ENCODE assay signal across 9 cellular contexts in the genomic region with DNA sequence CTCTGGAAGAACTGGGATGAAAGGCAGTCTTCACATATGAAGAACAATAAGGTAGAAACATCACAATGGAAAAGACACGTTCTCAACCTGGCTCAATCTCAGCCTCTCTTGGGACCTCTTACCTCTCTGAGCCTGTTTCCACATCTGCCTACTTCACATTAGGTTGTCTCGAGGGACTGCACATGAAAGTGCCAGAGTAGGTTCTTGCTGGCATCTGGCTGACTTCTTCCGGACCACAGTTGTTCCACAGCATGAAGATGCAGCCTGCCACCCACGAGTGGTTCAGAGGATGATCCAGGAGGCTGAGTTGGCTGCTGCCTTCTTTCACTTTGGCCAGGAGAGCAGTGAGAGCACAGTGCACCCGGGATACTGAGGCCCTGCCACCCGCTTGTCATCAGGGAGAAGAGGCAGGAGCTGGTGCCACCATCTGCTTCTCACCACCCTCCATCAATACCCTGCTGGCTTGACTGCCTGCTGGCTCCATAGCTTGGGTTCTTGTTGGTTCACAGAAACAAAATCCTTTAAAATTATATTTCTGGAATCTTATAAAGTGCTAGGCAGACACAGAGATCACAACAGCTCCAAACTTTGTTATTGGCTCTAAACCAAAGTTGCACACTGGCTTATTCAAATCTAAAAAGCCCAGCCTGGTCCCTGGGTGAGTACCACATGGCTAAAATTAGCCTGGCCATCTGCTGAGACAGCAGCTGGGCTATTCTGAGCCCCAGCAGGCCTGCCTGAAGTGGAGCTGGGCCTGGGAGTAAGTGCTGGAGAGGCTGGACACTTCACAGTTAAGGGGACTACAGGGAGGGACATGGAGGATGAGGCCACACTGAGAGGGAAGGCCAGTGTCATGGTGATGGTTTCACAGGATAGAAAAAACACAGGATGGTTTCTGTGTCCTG. TPM values are rescaled to one million over a fixed set of nuclear protein-coding genes. Genes with fewer than 3 reads are reported as not detected.
DNase-seq lines count a peak whose midpoint lies in the region; ATAC-seq and TF ChIP-seq lines count a peak whose summit lies in the region.
"Had no signal": no experiment of that assay in that cellular context is flagged by ENCODE, and none has a peak within 500 bp of the region (broad histone marks: within the 10 kb centered on the region; RNA-seq: fewer than 3 reads in every experiment).

No MANE protein-coding gene starts in this region.

- H3K79me2 ChIP-seq in GM23338 (replicated peaks; ENCODE audit: insufficient read depth) (no peaks in the 10 kb centered on the region), OCI-LY7 (ENCODE audit: insufficient read depth, low read depth, low read length) (no peaks in the 10 kb centered on the region; the same call in 1 of the 2 replicates)

- no peak overlapping the region for H3K4ac ChIP-seq in mesenchymal stem cell (ENCODE audit: low read depth in 1 of 2, low read length in 2 of 2)

- H3K4me1 ChIP-seq in GM23338 (ENCODE audit: insufficient read depth), result no peaks in the 10 kb centered on the region; the same call in 1 of the 2 replicates
- H3K4me1 ChIP-seq in OCI-LY7 (ENCODE audit: insufficient read depth, low read length, poor library complexity, severe bottlenecking), result peaks cover 76% of the 10 kb centered on the region
- H3K4me1 ChIP-seq in mesenchymal stem cell (ENCODE audit: control insufficient read depth, insufficient read depth, low read depth, low read length), result no peaks in the 10 kb centered on the region
- H3K4me1 ChIP-seq in colonic mucosa, result no peaks in the 10 kb centered on the region

- H3K27me3 Mint-ChIP-seq in GM23338 (ENCODE audit: insufficient read depth, low read depth, poor library complexity), result peaks cover 2% of the 10 kb centered on the region
- no peaks in the 10 kb centered on the region for H3K27me3 Mint-ChIP-seq in activated CD4-positive, alpha-beta memory T cell treated with anti-CD3 and anti-CD28 coated beads, Interleukin-2, amount 10 ng/mL, durations not matched to agents 7 days and 5 days

- peaks cover 8% of the 10 kb centered on the region; the same call in 1 of the 2 replicates for H4K20me1 ChIP-seq in GM23338 (replicated peaks; ENCODE audit: insufficient read depth)
- no peaks in the 10 kb centered on the region for H4K20me1 ChIP-seq in OCI-LY7 (ENCODE audit: insufficient read depth, low read length)

- H3K4me1 Mint-ChIP-seq in GM23338, result peaks cover 11% of the 10 kb centered on the region
- H3K4me1 Mint-ChIP-seq in activated CD4-positive, alpha-beta memory T cell treated with anti-CD3 and anti-CD28 coated beads, Interleukin-2, amount 10 ng/mL, durations not matched to agents 7 days and 5 days, result no peaks in the 10 kb centered on the region

- no peak for ATAC-seq in GM23338

- H3K4me3 Mint-ChIP-seq in GM23338, result no peak overlapping the region
- no peak overlapping the region for H3K4me3 Mint-ChIP-seq in activated CD4-positive, alpha-beta memory T cell treated with anti-CD3 and anti-CD28 coated beads, Interleukin-2, amount 10 ng/mL, durations not matched to agents 7 days and 5 days

- H3F3A ChIP-seq in GM23338 (replicated peaks; ENCODE audit: low read depth), result no peaks in the 10 kb centered on the region; the same call in none of the 2 replicates

- H3K23ac ChIP-seq in mesenchymal stem cell (ENCODE audit: low read length in 2 of 2), result no peak overlapping the region

- no peak overlapping the region for H4K8ac ChIP-seq in mesenchymal stem cell (ENCODE audit: low read length)

- in situ Hi-C loops in G401 (cut with HindIII; ENCODE audit: low sequenced_read_pairs), result no loop called here

- H2AFZ ChIP-seq in GM23338 (no peak overlapping the region), OCI-LY7 (ENCODE audit: low read length) (no peak overlapping the region), mesenchymal stem cell (ENCODE audit: low read depth, low read length) (no peak overlapping the region)

- H3K9ac ChIP-seq in mesenchymal stem cell (ENCODE audit: low read length) (no peak overlapping the region), colonic mucosa (ENCODE audit: low read depth in 2 of 2, low read length in 2 of 2) (no peak overlapping the region)

- H3K9me3 Mint-ChIP-seq in GM23338, result no peaks in the 10 kb centered on the region
- no peaks in the 10 kb centered on the region for H3K9me3 Mint-ChIP-seq in activated CD4-positive, alpha-beta memory T cell treated with anti-CD3 and anti-CD28 coated beads, Interleukin-2, amount 10 ng/mL, durations not matched to agents 7 days and 5 days

- H3K36me3 Mint-ChIP-seq in GM23338 (ENCODE audit: low read depth), result peaks cover 46% of the 10 kb centered on the region
- peaks cover 28% of the 10 kb centered on the region for H3K36me3 Mint-ChIP-seq in activated CD4-positive, alpha-beta memory T cell treated with anti-CD3 and anti-CD28 coated beads, Interleukin-2, amount 10 ng/mL, durations not matched to agents 7 days and 5 days (ENCODE audit: low read depth)

- TSS peak; percentile 64 for BruUV-seq in OCI-LY7 (replicated peaks; lab: Mats Ljungman, UMichigan)

- H3K4me3 ChIP-seq in GM23338, result no peak overlapping the region
- peak overlapping the region; percentile 50 for H3K4me3 ChIP-seq in OCI-LY7 (ENCODE audit: low read depth, low read length, poor library complexity, severe bottlenecking)
- H3K4me3 ChIP-seq in mesenchymal stem cell (ENCODE audit: insufficient read depth in 1 of 2, low read depth in 1 of 2, low read length in 2 of 2), result no peak overlapping the region
- H3K4me3 ChIP-seq in colonic mucosa, result no peak overlapping the region

- H3K27me3 ChIP-seq in GM23338 (ENCODE audit: insufficient read depth), result no peaks in the 10 kb centered on the region
- no peaks in the 10 kb centered on the region for H3K27me3 ChIP-seq in mesenchymal stem cell (ENCODE audit: control insufficient read depth in 1 of 2, insufficient read depth in 1 of 2, low read length in 2 of 2)
- no peaks in the 10 kb centered on the region for H3K27me3 ChIP-seq in colonic mucosa

- H3K27ac Mint-ChIP-seq in GM23338, result no peak overlapping the region
- H3K27ac Mint-ChIP-seq in activated CD4-positive, alpha-beta memory T cell treated with anti-CD3 and anti-CD28 coated beads, Interleukin-2, amount 10 ng/mL, durations not matched to agents 7 days and 5 days, result no peak overlapping the region

- CTCF ChIA-PET in OCI-LY7 (lab: Charles Lee; ENCODE audit: unreplicated experiment), result interaction anchor here (1.1 to 1.3 kb wide), 2 partner anchors 23 to 230 kb away, joined by 3 to 4 read pairs; no protein-coding TSS in a partner anchor
- CTCF ChIA-PET in activated CD4-positive, alpha-beta memory T cell treated with anti-CD3 and anti-CD28 coated beads, Interleukin-2, amount 10 ng/mL, durations not matched to agents 7 days and 5 days (lab: Charles Lee), result no interaction called here

- H2AK5ac ChIP-seq in mesenchymal stem cell (ENCODE audit: low read length, severe bottlenecking), result no peak overlapping the region

- H3K27ac ChIP-seq in GM23338 (ENCODE audit: low read depth) (no peak overlapping the region; the same call in 1 of the 2 replicates), OCI-LY7 (ENCODE audit: low read depth, low read length, poor library complexity, severe bottlenecking) (peak overlapping the region; percentile 98), mesenchymal stem cell (ENCODE audit: low read length, poor library complexity, severe bottlenecking) (no peak overlapping the region), colonic mucosa (no peak overlapping the region)

- peaks cover 2% of the 10 kb centered on the region for H3K79me1 ChIP-seq in mesenchymal stem cell (replicated peaks; ENCODE audit: low read length, poor library complexity, severe bottlenecking)

- H4K91ac ChIP-seq in mesenchymal stem cell (ENCODE audit: low read length), result no peak overlapping the region

- H2BK120ac ChIP-seq in mesenchymal stem cell (ENCODE audit: low read depth, low read length), result no peak overlapping the region

- POLR2A ChIA-PET in OCI-LY7 (lab: Charles Lee), result interaction anchor here (0.9 to 5.8 kb wide), 10 partner anchors 10 to 230 kb away, joined by 3 to 55 read pairs (median 4); partner anchors contain the start of genes LIN9 and PARP1
- POLR2A ChIA-PET in activated CD4-positive, alpha-beta memory T cell treated with anti-CD3 and anti-CD28 coated beads, Interleukin-2, amount 10 ng/mL, durations not matched to agents 7 days and 5 days (lab: Charles Lee), result no interaction called here

- H2BK5ac ChIP-seq in mesenchymal stem cell (ENCODE audit: low read depth, low read length, poor library complexity, severe bottlenecking), result no peak overlapping the region

- H3K36me3 ChIP-seq in GM23338 (ENCODE audit: insufficient read depth), result peaks cover 12% of the 10 kb centered on the region; the same call in 1 of the 2 replicates
- peaks cover 53% of the 10 kb centered on the region for H3K36me3 ChIP-seq in OCI-LY7 (ENCODE audit: insufficient read depth, low read length)
- H3K36me3 ChIP-seq in mesenchymal stem cell (ENCODE audit: control insufficient read depth in 1 of 2, insufficient read depth in 2 of 2, low read depth in 1 of 2, low read length in 2 of 2), result peaks cover 28 to 30% of the 10 kb centered on the region in 2 experiments
- no peaks in the 10 kb centered on the region for H3K36me3 ChIP-seq in colonic mucosa

- H3K18ac ChIP-seq in mesenchymal stem cell (ENCODE audit: low read depth in 1 of 2, low read length in 2 of 2), result no peak overlapping the region

- H2BK15ac ChIP-seq in mesenchymal stem cell (ENCODE audit: low read depth, poor library complexity, severe bottlenecking), result no peak overlapping the region

- 97% methylated on average over 6 of the region's 6 CpGs for WGBS in mesenchymal stem cell

- DNase-seq in G401 (ENCODE audit: low spot score), result peak; percentile 86
- no peak for DNase-seq in GM23338 (ENCODE audit: low spot score)
- peak; percentile 96 for DNase-seq in OCI-LY7 (ENCODE audit: low spot score)
- peak; percentile 9 for DNase-seq in mesenchymal stem cell
- no peak for DNase-seq in activated CD4-positive, alpha-beta memory T cell treated with anti-CD3 and anti-CD28 coated beads, Interleukin-2, amount 10 ng/mL, durations not matched to agents 7 days and 5 days
- no peak for DNase-seq in NCI-H748 treated with DMSO at 0.1 percent for 48 hours (lab: John Stamatoyannopoulos, UW)
- DNase-seq in activated CD4-positive, alpha-beta T cell treated with anti-CD3 and anti-CD28 coated beads for 1 hour, result no peak
- DNase-seq in colonic mucosa, result no peak
- DNase-seq: stimulated activated CD4-positive, alpha-beta T cell treated with anti-CD3 and anti-CD28 coated beads, Interleukin-4, amount 100 ng/mL, for 24 hours had no signal

- H3K4me2 ChIP-seq in GM23338 (no peak overlapping the region), OCI-LY7 (ENCODE audit: low read length) (peak overlapping the region; percentile 78), mesenchymal stem cell (ENCODE audit: low read length, poor library complexity, severe bottlenecking) (no peak overlapping the region)

- H3K9me2 ChIP-seq in GM23338 (ENCODE audit: insufficient read depth), result 0 out of 2 replicates have a peak, but pooled peaks cover 5% of the 10 kb centered on the region
- no peaks in the 10 kb centered on the region for H3K9me2 ChIP-seq in OCI-LY7 (ENCODE audit: insufficient read depth, low read length)

- TF ChIP-seq CTCF in GM23338 (conservative IDR thresholded peaks at IDR 0.05; ENCODE audit: low read depth in 2 of 2) (no peak), OCI-LY7 (conservative IDR thresholded peaks at IDR 0.05; ENCODE audit: low read length) (no peak), colonic mucosa (IDR thresholded peaks at IDR 0.05) (no peak)

- no peak overlapping the region for H3K14ac ChIP-seq in mesenchymal stem cell (ENCODE audit: low read length in 2 of 2)

- H2BK12ac ChIP-seq in mesenchymal stem cell (ENCODE audit: low read length in 2 of 2), result no peak overlapping the region

- no peaks in the 10 kb centered on the region for H3K9me3 ChIP-seq in OCI-LY7 (ENCODE audit: low read length)
- no peaks in the 10 kb centered on the region for H3K9me3 ChIP-seq in mesenchymal stem cell (ENCODE audit: control insufficient read depth, low read length)
- H3K9me3 ChIP-seq in colonic mucosa, result no peaks in the 10 kb centered on the region

- intact Hi-C loops in OCI-LY7 (cut with micrococcal nuclease; ENCODE audit: unreplicated experiment) (loop anchor here (1.0 kb wide), 3 partner anchors 13 to 231 kb away; partner anchors contain the start of gene LIN9), colonic mucosa (cut with DNase I) (no loop called here)

RNA-seq across cellular contexts. Expression of gene LIN9, which starts 47.0 kb away (rescaled TPM):
- total RNA-seq in G401 (2014; rRNA removed; shearing (Covaris generic)), result 8.6 and 14.8 TPM in 2 replicates
- total RNA-seq in GM23338 (2014; rRNA removed; shearing (Covaris generic)), result 16.9 and 17.5 TPM in 2 replicates
- polyA plus RNA-seq in GM23338 (2016; fragmentation: Nextera tagmentation; extraction: Ambion mirVana), result 11.8 and 12.4 TPM in 2 replicates
- total RNA-seq in OCI-LY7 (2014; rRNA removed; shearing (Covaris generic)), result 17.2 and 19.7 TPM in 2 replicates
- 20.1 and 22.4 TPM in 2 replicates for total RNA-seq in OCI-LY7 (2022)
- polyA plus RNA-seq in mesenchymal stem cell (2013, experiment 1 of 2), result 1.3 TPM
- polyA plus RNA-seq in mesenchymal stem cell (2013, experiment 2 of 2), result 1.5 TPM
- 10 to 100 TPM; 10.4 to 11.5 TPM for total RNA-seq in activated CD4-positive, alpha-beta memory T cell treated with anti-CD3 and anti-CD28 coated beads, Interleukin-2, amount 10 ng/mL, durations not matched to agents 7 days and 5 days
- 1 to 10 TPM; 3.5 to 7.1 TPM for total RNA-seq in colonic mucosa

RNA-seq across cellular contexts. Expression of gene PARP1, which starts 52.0 kb away (rescaled TPM):
- total RNA-seq in G401 (2014; rRNA removed; shearing (Covaris generic)), result 156 and 218 TPM in 2 replicates
- 603 and 877 TPM in 2 replicates for total RNA-seq in GM23338 (2014; rRNA removed; shearing (Covaris generic))
- 1,061 and 1,082 TPM in 2 replicates for polyA plus RNA-seq in GM23338 (2016; fragmentation: Nextera tagmentation; extraction: Ambion mirVana)
- total RNA-seq in OCI-LY7 (2014; rRNA removed; shearing (Covaris generic)), result 532 and 610 TPM in 2 replicates
- total RNA-seq in OCI-LY7 (2022), result 558 and 594 TPM in 2 replicates
- polyA plus RNA-seq in mesenchymal stem cell (2013, experiment 1 of 2), result 64.4 TPM
- 59.8 TPM for polyA plus RNA-seq in mesenchymal stem cell (2013, experiment 2 of 2)
- total RNA-seq in activated CD4-positive, alpha-beta memory T cell treated with anti-CD3 and anti-CD28 coated beads, Interleukin-2, amount 10 ng/mL, durations not matched to agents 7 days and 5 days, result 100 to 1,000 TPM; 191 to 194 TPM
- total RNA-seq in colonic mucosa, result 10 to 100 TPM; 56.7 to 96.3 TPM

Comparison
In these comparisons a context has a peak if more than half of its experiments do, and no peak if none do; other contexts are left out.
1. DNase-seq: peak in G401 (single experiment), OCI-LY7 (single experiment) and mesenchymal stem cell (single experiment); none in GM23338 (single experiment), activated CD4-positive, alpha-beta memory T cell treated with anti-CD3 and anti-CD28 coated beads, Interleukin-2, amount 10 ng/mL, durations not matched to agents 7 days and 5 days (single experiment), NCI-H748 treated with DMSO at 0.1 percent for 48 hours (single experiment), activated CD4-positive, alpha-beta T cell treated with anti-CD3 and anti-CD28 coated beads for 1 hour (single experiment) and colonic mucosa (single experiment).